In genomic region chr7:100942038-100942774, GRCh38 we compare ENCODE assay signal across 2 cellular contexts.
TF ChIP-seq lines count a peak whose summit lies in the region.

No MANE protein-coding gene starts in this region.

TF ChIP-seq in SK-N-SH, 30 proteins besides CTCF, POLR2A, EP300 and RAD21:
- TF ChIP-seq GABPA (IDR thresholded peaks at IDR 0.05; ENCODE audit: low read depth): no peak
- TF ChIP-seq RCOR1 (IDR thresholded peaks at IDR 0.05; ENCODE audit: low read length): no peak
- TF ChIP-seq USF1 (IDR thresholded peaks at IDR 0.05; ENCODE audit: borderline replicate concordance, low read depth): no peak
- no peak for TF ChIP-seq TAF1 (IDR thresholded peaks at IDR 0.05; ENCODE audit: borderline replicate concordance, low read depth, low read length)
- no peak for TF ChIP-seq SMC3 (IDR thresholded peaks at IDR 0.05; ENCODE audit: low read depth, low read length)
- TF ChIP-seq FOXM1 (IDR thresholded peaks at IDR 0.05; ENCODE audit: low read depth): no peak
- no peak for TF ChIP-seq MAX (IDR thresholded peaks at IDR 0.05; ENCODE audit: low read depth)
- TF ChIP-seq POLR2AphosphoS5 (IDR thresholded peaks at IDR 0.05; ENCODE audit: low read depth, low read length): no peak
- TF ChIP-seq ZBTB33 (IDR thresholded peaks at IDR 0.05; ENCODE audit: borderline replicate concordance, low read depth): no peak
- no peak for TF ChIP-seq MEF2A (IDR thresholded peaks at IDR 0.05; ENCODE audit: borderline replicate concordance, low read depth)
- no peak for TF ChIP-seq PBX3 (IDR thresholded peaks at IDR 0.05)
- TF ChIP-seq GATA2 (CRISPR knock-in tag; IDR thresholded peaks at IDR 0.05): no peak
- TF ChIP-seq NFIC (IDR thresholded peaks at IDR 0.05; ENCODE audit: borderline replicate concordance): no peak
- TF ChIP-seq FOSL2 (IDR thresholded peaks at IDR 0.05; ENCODE audit: borderline replicate concordance, low read depth): no peak
- TF ChIP-seq CHD2 (IDR thresholded peaks at IDR 0.05; ENCODE audit: low read length, partially characterized antibody): no peak
- no peak for TF ChIP-seq TEAD4 (IDR thresholded peaks at IDR 0.05; ENCODE audit: borderline replicate concordance, insufficient read depth)
- no peak for TF ChIP-seq IRF3 (IDR thresholded peaks at IDR 0.05; ENCODE audit: low read depth, low read length)

TF ChIP-seq in GM23338, 12 proteins besides CTCF, POLR2A, EP300 and RAD21:
- TF ChIP-seq JUNB (IDR thresholded peaks at IDR 0.05; ENCODE audit: unreplicated experiment) (no peak), REST (IDR thresholded peaks at IDR 0.05; ENCODE audit: unreplicated experiment) (no peak), NANOG (IDR thresholded peaks at IDR 0.05; ENCODE audit: borderline replicate concordance) (no peak), CREB1 (CRISPR knock-in tag; IDR thresholded peaks at IDR 0.05; ENCODE audit: low read depth) (no peak), ETS1 (IDR thresholded peaks at IDR 0.05) (no peak), ZNF331 (CRISPR knock-in tag; IDR thresholded peaks at IDR 0.05; ENCODE audit: low read depth) (no peak), EZH2phosphoT487 (IDR thresholded peaks at IDR 0.05; ENCODE audit: unreplicated experiment) (no peak)
